Comparison of ENCODE assay signal across 8 cellular contexts in the genomic region with DNA sequence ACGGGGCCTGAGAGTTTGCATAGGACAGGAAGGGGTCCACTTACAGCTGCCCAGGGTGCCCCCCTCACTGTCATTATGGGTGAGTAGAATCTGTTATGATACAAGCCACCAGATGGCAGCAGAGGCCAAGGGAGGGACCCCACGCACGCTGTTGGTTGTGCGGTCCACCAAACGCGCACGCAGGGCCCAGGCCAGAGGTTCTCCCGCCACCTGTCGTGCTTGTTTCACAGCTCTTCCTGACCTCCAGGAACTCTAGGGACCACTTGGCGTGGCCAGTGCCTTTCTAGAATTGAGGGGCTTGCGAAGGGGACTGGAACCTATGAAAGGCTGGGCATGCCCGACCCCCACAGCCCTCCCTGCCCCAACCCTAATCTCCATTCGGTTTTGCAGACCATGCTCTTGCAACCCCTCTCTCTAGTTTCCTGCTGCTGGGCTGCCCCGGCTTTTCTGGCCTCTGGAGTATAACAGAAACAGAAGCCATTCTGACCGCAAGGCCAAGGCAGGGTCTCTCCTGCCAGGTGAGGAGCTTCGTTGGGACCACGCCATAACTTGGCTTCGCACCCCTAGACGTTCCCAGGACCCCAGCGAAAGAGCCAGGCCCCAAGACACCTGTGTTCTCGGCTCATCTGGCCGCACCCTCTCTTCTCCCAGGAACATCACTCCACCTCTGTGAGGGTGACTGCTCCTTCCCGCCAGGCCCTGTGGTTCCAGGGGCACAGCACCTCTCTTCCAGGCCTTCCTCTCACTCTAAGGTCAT. TPM values are rescaled to one million over a fixed set of nuclear protein-coding genes. Genes with fewer than 3 reads are reported as not detected.
DNase-seq lines count a peak whose midpoint lies in the region; ATAC-seq and TF ChIP-seq lines count a peak whose summit lies in the region.

No MANE protein-coding gene starts in this region.

- H3K36me3 ChIP-seq in Karpas-422 (ENCODE audit: insufficient read depth, low read length) (no peaks in the 10 kb centered on the region), left ventricle myocardium inferior (no peaks in the 10 kb centered on the region)

- H3K27ac ChIP-seq in Karpas-422 (ENCODE audit: low read length) = no peak overlapping the region
- no peak overlapping the region for H3K27ac ChIP-seq in left ventricle myocardium inferior (replicated peaks)

- TF ChIP-seq CTCF in left ventricle myocardium inferior (IDR thresholded peaks at IDR 0.05; ENCODE audit: borderline replicate concordance) (peak; percentile 88), retinal pigment epithelial cell (conservative IDR thresholded peaks at IDR 0.05; ENCODE audit: low read depth, low read length) (peak; percentile 67)

- H3K27me3 ChIP-seq in Karpas-422 (ENCODE audit: low read length) (no peaks in the 10 kb centered on the region), left ventricle myocardium inferior (ENCODE audit: low read depth) (peaks cover 6% of the 10 kb centered on the region)

- no peak overlapping the region for H3K9ac ChIP-seq in Karpas-422 (ENCODE audit: low read length)

- H3K9me3 ChIP-seq in Karpas-422 (ENCODE audit: low read length) (no peaks in the 10 kb centered on the region), left ventricle myocardium inferior (replicated peaks) (no peaks in the 10 kb centered on the region)

- no peaks in the 10 kb centered on the region for H3K9me2 ChIP-seq in Karpas-422 (replicated peaks; ENCODE audit: insufficient read depth, low read length)

- no peak overlapping the region for H2AFZ ChIP-seq in Karpas-422 (ENCODE audit: low read length)

- no peaks in the 10 kb centered on the region for H4K20me1 ChIP-seq in Karpas-422 (ENCODE audit: insufficient read depth, low read depth, low read length)

- no peak overlapping the region for H3K4me3 ChIP-seq in Karpas-422 (ENCODE audit: low read length)
- H3K4me3 ChIP-seq in left ventricle myocardium inferior = no peak overlapping the region
- H3K4me3 ChIP-seq in retinal pigment epithelial cell (ENCODE audit: low read length) = no peak overlapping the region

- intact Hi-C loops in left ventricle myocardium inferior (cut with micrococcal nuclease) = loop anchor here (10.0 kb wide), 2 partner anchors 60 to 260 kb away; a partner anchor contains a TSS

- ATAC-seq in HG03520 (IDR thresholded peaks at IDR 0.05; ENCODE audit: unreplicated experiment) = no peak

- no peaks in the 10 kb centered on the region for H3K79me2 ChIP-seq in Karpas-422 (ENCODE audit: low read length)

- DNase-seq in DMS79 treated with DMSO at 0.1 percent for 48 hours (lab: John Stamatoyannopoulos, UW) = peak; percentile 43
- DNase-seq in Karpas-422 = peak; percentile 79
- DNase-seq in SHP77 (lab: John Stamatoyannopoulos, UW) = peak; percentile 31 to 41
- DNase-seq in amniotic epithelial cell (ENCODE audit: low read depth) = peak; percentile 16
- peak; percentile 63 for DNase-seq in left ventricle myocardium inferior
- DNase-seq in retinal pigment epithelial cell (ENCODE audit: low read depth) = no peak
- DNase-seq in GOT3 (lab: John Stamatoyannopoulos, UW) = no peak

- H3K4me1 ChIP-seq in Karpas-422 (ENCODE audit: low read length) (no peaks in the 10 kb centered on the region), left ventricle myocardium inferior (peaks cover 5% of the 10 kb centered on the region)

- no peak overlapping the region for H3K4me2 ChIP-seq in Karpas-422 (ENCODE audit: low read depth, low read length, poor library complexity, severe bottlenecking)

RNA-seq across cellular contexts. Expression of a gene that starts 46.0 kb away (rescaled TPM):
- total RNA-seq in Karpas-422 (2014; rRNA removed; shearing (Covaris generic); ENCODE audit: low replicate concordance) = not detected in 2 replicates
- 24.3 TPM for total RNA-seq in left ventricle myocardium inferior

RNA-seq across cellular contexts. Expression of a gene that starts 50.5 kb away (rescaled TPM):
- 26.9 and 45.0 TPM in 2 replicates for total RNA-seq in Karpas-422 (2014; rRNA removed; shearing (Covaris generic); ENCODE audit: low replicate concordance)
- 30.2 TPM for total RNA-seq in left ventricle myocardium inferior

Comparison
In these comparisons a context has a peak if more than half of its experiments do, and no peak if none do; other contexts are left out.
1. DNase-seq: peak in DMS79 treated with DMSO at 0.1 percent for 48 hours (single experiment), Karpas-422 (single experiment), SHP77 (2 of 2), amniotic epithelial cell (single experiment) and left ventricle myocardium inferior (single experiment); none in retinal pigment epithelial cell (single experiment) and GOT3 (single experiment).
2. RNA of a gene that starts 46.0 kb away (total RNA-seq): 24.3 TPM in left ventricle myocardium inferior (single experiment); not detected in Karpas-422; every median in the first group is over 10 times any median in the second.